12 cellular contexts compared by ENCODE assay signal in genomic region chrX:12138366-12139313, GRCh38. TPM values are rescaled to one million over a fixed set of nuclear protein-coding genes. Genes with fewer than 3 reads are reported as not detected.
DNase-seq lines count a peak whose midpoint lies in the region; ATAC-seq and TF ChIP-seq lines count a peak whose summit lies in the region.
"Had no signal": no experiment of that assay in that cellular context is flagged by ENCODE, and none has a peak within 500 bp of the region (broad histone marks: within the 10 kb centered on the region; RNA-seq: fewer than 3 reads in every experiment).

TSS of gene FRMPD4 (plus strand) at chrX:12138473. CDS start at chrX:12138972, 499 bp downstream.

- no peak for TF ChIP-seq RAD21 in SK-N-SH (IDR thresholded peaks at IDR 0.05; ENCODE audit: low read length)

- 3% methylated on average over 24 of the region's 80 CpGs for WGBS in SK-N-SH (ENCODE audit: low lambda C conversion rate)
- 24% methylated on average over 73 of the region's 80 CpGs; no CpG with 5 or more reads in 1 of the 2 donors for WGBS in upper lobe of left lung, 2 donors

- no peak for TF ChIP-seq POLR2A in upper lobe of left lung (IDR thresholded peaks at IDR 0.05)

- peaks cover 40% of the 10 kb centered on the region for H3K27me3 ChIP-seq in SK-N-SH (ENCODE audit: insufficient read depth)
- no peaks in the 10 kb centered on the region for H3K27me3 ChIP-seq in layer of hippocampus (ENCODE audit: control insufficient read depth, insufficient read depth, low read length)
- H3K27me3 ChIP-seq in upper lobe of left lung: no peaks in the 10 kb centered on the region

- peaks cover 6% of the 10 kb centered on the region for H3K27me3 Mint-ChIP-seq in T-helper 17 cell

- DNase-seq in SK-N-SH (peak; percentile 10), caudate nucleus (lab: John Stamatoyannopoulos, UW) (peak in 23 of 61 donors; percentile 0 to 36 (median 6)), upper lobe of left lung (peak in 1 of 2 donors; percentile 54), T-helper 17 cell (no peak)
- DNase-seq: Karpas-422; stimulated activated CD4-positive, alpha-beta T cell treated with anti-CD3 and anti-CD28 coated beads, Interleukin-1b, Interleukin-23, amount 100 ng/mL, for 48 hours; WERI-Rb-1 had no signal

- no peak within 1 kb of the TSS for H3K27ac ChIP-seq in SK-N-SH (ENCODE audit: low read depth in 2 of 2, low read length in 1 of 2)
- peak within 1 kb of the TSS; percentile 18 for H3K27ac ChIP-seq in caudate nucleus (ENCODE audit: low read depth, low read length)
- H3K27ac ChIP-seq in layer of hippocampus (ENCODE audit: low read depth, low read length): peak within 1 kb of the TSS; percentile 18
- H3K27ac ChIP-seq in upper lobe of left lung: no peak within 1 kb of the TSS
- H3K27ac ChIP-seq: BLaER1 treated with 17β-estradiol and CSF1 and Interleukin-3, amounts not matched to agents 10 nM and 100 nM; WERI-Rb-1 had no signal

- no peaks in the 10 kb centered on the region for H3K9me2 ChIP-seq in SK-N-SH

- no peak for TF ChIP-seq EP300 in SK-N-SH (IDR thresholded peaks at IDR 0.05; ENCODE audit: borderline replicate concordance in 1 of 2, low read depth in 1 of 2, low read length in 1 of 2)
- TF ChIP-seq EP300 in upper lobe of left lung (IDR thresholded peaks at IDR 0.05): no peak

- no peak within 1 kb of the TSS for H3K27ac Mint-ChIP-seq in T-helper 17 cell

- no peaks in the 10 kb centered on the region for H3K4me1 ChIP-seq in SK-N-SH (ENCODE audit: control insufficient read depth in 1 of 2, insufficient read depth in 2 of 2, low read depth in 1 of 2, low read length in 1 of 2)
- H3K4me1 ChIP-seq in upper lobe of left lung: peaks cover 0 to 5% (median 2%) of the 10 kb centered on the region in 4 donors
- H3K4me1 ChIP-seq: BLaER1 treated with 17β-estradiol and CSF1 and Interleukin-3, amounts not matched to agents 10 nM and 100 nM had no signal

- TF ChIP-seq CTCF in SK-N-SH (IDR thresholded peaks at IDR 0.05): no peak
- no peak for TF ChIP-seq CTCF in upper lobe of left lung (IDR thresholded peaks at IDR 0.05)

- 0 out of 2 replicates have a peak within 1 kb of the TSS, but pooled peaks have one; percentile 28 for H3K4me2 ChIP-seq in SK-N-SH
- H3K4me2 ChIP-seq: BLaER1 treated with 17β-estradiol and CSF1 and Interleukin-3, amounts not matched to agents 10 nM and 100 nM had no signal

- H3F3A ChIP-seq in SK-N-SH (replicated peaks; ENCODE audit: insufficient read depth): no peaks in the 10 kb centered on the region

- H3K4me3 ChIP-seq in SK-N-SH (ENCODE audit: low read depth in 2 of 2, low read length in 1 of 2) (no peak within 1 kb of the TSS), upper lobe of left lung (peak within 1 kb of the TSS in 3 of 4 donors; percentile 12 to 28 (median 13))
- H3K4me3 ChIP-seq: BLaER1 treated with 17β-estradiol and CSF1 and Interleukin-3, amounts not matched to agents 10 nM and 100 nM had no signal

- CTCF ChIA-PET in SK-N-SH (lab: Yijun Ruan, JAX): no interaction called here

- no peak within 1 kb of the TSS for H3K4me3 Mint-ChIP-seq in T-helper 17 cell

- ATAC-seq in SK-N-SH treated with all-trans-retinoic acid at 6 μM for 48 hours (no peak), upper lobe of left lung (ENCODE audit: low FRiP score in 2 of 2) (no peak), T-helper 17 cell (no peak), GM18858 (IDR thresholded peaks at IDR 0.05; ENCODE audit: unreplicated experiment) (no peak)
- no peak for ATAC-seq in activated CD4-positive, CD25-positive, alpha-beta regulatory T cell treated with anti-CD3 and anti-CD28 coated beads, Interleukin-2, amount 50 U/mL, for 24 hours

- no peaks in the 10 kb centered on the region for H3K4me1 Mint-ChIP-seq in T-helper 17 cell

- H3K79me2 ChIP-seq in SK-N-SH (ENCODE audit: insufficient read depth): no peaks in the 10 kb centered on the region

- H3K36me3 ChIP-seq in SK-N-SH (replicated peaks in 1 of 2; ENCODE audit: control insufficient read depth in 1 of 2, insufficient read depth in 2 of 2, low read length in 1 of 2) (no peaks in the 10 kb centered on the region), upper lobe of left lung (no peaks in the 10 kb centered on the region)
- H3K36me3 ChIP-seq: BLaER1 treated with 17β-estradiol and CSF1 and Interleukin-3, amounts not matched to agents 10 nM and 100 nM; WERI-Rb-1 had no signal

- H3K9me3 ChIP-seq in SK-N-SH (no peaks in the 10 kb centered on the region), upper lobe of left lung (no peaks in the 10 kb centered on the region), T-helper 17 cell (ENCODE audit: control insufficient read depth, low read length, poor library complexity, severe bottlenecking) (no peaks in the 10 kb centered on the region)

- POLR2A ChIA-PET in SK-N-SH (lab: Yijun Ruan, JAX): no interaction called here

- no peak within 1 kb of the TSS for H2AFZ ChIP-seq in SK-N-SH (ENCODE audit: low read depth)

- H3K36me3 Mint-ChIP-seq in T-helper 17 cell (ENCODE audit: low read depth): no peaks in the 10 kb centered on the region

- no peaks in the 10 kb centered on the region for H4K20me1 ChIP-seq in SK-N-SH (ENCODE audit: insufficient read depth)
- H4K20me1 ChIP-seq: BLaER1 treated with 17β-estradiol and CSF1 and Interleukin-3, amounts not matched to agents 10 nM and 100 nM had no signal

- no peak within 1 kb of the TSS for H3K9ac ChIP-seq in SK-N-SH
- H3K9ac ChIP-seq: BLaER1 treated with 17β-estradiol and CSF1 and Interleukin-3, amounts not matched to agents 10 nM and 100 nM had no signal

TF ChIP-seq in SK-N-SH, 30 proteins besides CTCF, POLR2A, EP300 and RAD21 (continues in another document):
- no peak for TF ChIP-seq SIN3A (IDR thresholded peaks at IDR 0.05; ENCODE audit: borderline replicate concordance, low read depth, low read length)
- no peak for TF ChIP-seq FOSL2 (IDR thresholded peaks at IDR 0.05; ENCODE audit: borderline replicate concordance, low read depth)
- no peak for TF ChIP-seq SMC3 (IDR thresholded peaks at IDR 0.05; ENCODE audit: low read depth, low read length)
- TF ChIP-seq ZBTB33 (IDR thresholded peaks at IDR 0.05; ENCODE audit: borderline replicate concordance, low read depth): no peak
- no peak for TF ChIP-seq POLR2AphosphoS5 (IDR thresholded peaks at IDR 0.05; ENCODE audit: low read depth, low read length)
- no peak for TF ChIP-seq NFIC (IDR thresholded peaks at IDR 0.05; ENCODE audit: borderline replicate concordance)
- no peak for TF ChIP-seq MXI1 (IDR thresholded peaks at IDR 0.05; ENCODE audit: low read depth, low read length)
- no peak for TF ChIP-seq TEAD4 (IDR thresholded peaks at IDR 0.05; ENCODE audit: borderline replicate concordance, insufficient read depth)
- TF ChIP-seq FOXM1 (IDR thresholded peaks at IDR 0.05; ENCODE audit: low read depth): no peak

TF ChIP-seq in SK-N-SH treated with all-trans-retinoic acid at 6 μM for 48 hours, 23 proteins besides CTCF, POLR2A, EP300 and RAD21:
- TF ChIP-seq CREB5 (CRISPR knock-in tag; IDR thresholded peaks at IDR 0.05; ENCODE audit: low read depth): no peak
- TF ChIP-seq ZFP30 (CRISPR knock-in tag; IDR thresholded peaks at IDR 0.05): no peak
- TF ChIP-seq ZNF70 (CRISPR knock-in tag; IDR thresholded peaks at IDR 0.05): no peak
- TF ChIP-seq GLIS3 (CRISPR knock-in tag; IDR thresholded peaks at IDR 0.05): no peak
- no peak for TF ChIP-seq BACH2 (CRISPR knock-in tag; IDR thresholded peaks at IDR 0.05; ENCODE audit: borderline replicate concordance)
- TF ChIP-seq RARB (CRISPR knock-in tag; IDR thresholded peaks at IDR 0.05): no peak
- TF ChIP-seq CSRNP3 (CRISPR knock-in tag; IDR thresholded peaks at IDR 0.05): no peak
- no peak for TF ChIP-seq CSDC2 (CRISPR knock-in tag; IDR thresholded peaks at IDR 0.05)
- no peak for TF ChIP-seq OSR1 (CRISPR knock-in tag; IDR thresholded peaks at IDR 0.05)

RNA-seq across cellular contexts. Expression of gene FRMPD4, which starts in this region (rescaled TPM):
- polyA plus RNA-seq in SK-N-SH (2012; rRNA removed): 0.02 TPM in 1 of 2 replicates, not detected in the other
- under 0.01 TPM in 2 replicates for polyA plus RNA-seq in SK-N-SH (2012; cell fraction: cytosol; rRNA removed)
- not detected in 2 replicates for polyA plus RNA-seq in SK-N-SH (2012; cell fraction: nucleus; rRNA removed)
- total RNA-seq in upper lobe of left lung: under 1 TPM in 4 of 6 donors, not detected in 2; 0.03 to 0.15 (median 0.10) TPM
- total RNA-seq in T-helper 17 cell: not detected

Comparison
In these comparisons a context has a peak if more than half of its experiments do, and no peak if none do; other contexts are left out.
1. Peak in DNase-seq and H3K4me2 ChIP-seq in SK-N-SH; RNA of the gene not detected or under 1 TPM.
2. H3K27ac ChIP-seq: peak in caudate nucleus (single experiment) and layer of hippocampus (single experiment); none in SK-N-SH (0 of 2) and upper lobe of left lung (0 of 4).
3. H3K4me3 ChIP-seq: peak in upper lobe of left lung (3 of 4); none in SK-N-SH (0 of 2).